ENCODE assay signal across 16 cellular contexts in the genomic region with DNA sequence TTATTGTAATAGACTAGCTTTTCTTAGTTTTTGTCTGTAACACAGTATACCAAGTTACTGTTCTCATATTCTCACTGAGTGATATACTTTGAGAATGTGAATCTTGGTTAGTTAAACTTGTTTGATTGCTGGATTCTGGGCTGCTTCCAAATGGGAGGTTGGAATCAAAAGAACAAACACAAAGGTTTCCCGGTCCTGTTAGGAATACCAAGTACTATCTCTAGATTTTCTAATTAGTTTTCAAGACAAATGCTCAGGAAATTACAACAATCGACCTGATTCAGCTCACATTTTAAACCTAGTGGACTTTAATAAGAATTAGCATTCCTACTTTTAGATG.
DNase-seq lines count a peak whose midpoint lies in the region; TF ChIP-seq lines count a peak whose summit lies in the region.
"Had no signal": no experiment of that assay in that cellular context is flagged by ENCODE, and none has a peak within 500 bp of the region (broad histone marks: within the 10 kb centered on the region; RNA-seq: fewer than 3 reads in every experiment).

No MANE protein-coding gene starts in this region.

- H3K36me3 Mint-ChIP-seq in brain, result peaks cover 5% of the 10 kb centered on the region
- H3K36me3 Mint-ChIP-seq: activated naive CD4-positive, alpha-beta T cell treated with anti-CD3 and anti-CD28 coated beads, Interleukin-2, amount 10 ng/mL, durations not matched to agents 7 days and 5 days; memory B cell had no signal

- peak overlapping the region; percentile 9 for H2AFZ ChIP-seq in smooth muscle cell (ENCODE audit: low read depth)

- H3K4me3 ChIP-seq in smooth muscle cell, result no peak overlapping the region

- no peaks in the 10 kb centered on the region for H3K36me3 ChIP-seq in smooth muscle cell (ENCODE audit: low read depth)

- no peaks in the 10 kb centered on the region for H4K20me1 ChIP-seq in smooth muscle cell (ENCODE audit: low read depth)

- H3F3A ChIP-seq in smooth muscle cell (ENCODE audit: low read depth), result peaks cover 17% of the 10 kb centered on the region

- H3K27me3 Mint-ChIP-seq in brain, result peaks cover 7% of the 10 kb centered on the region
- H3K27me3 Mint-ChIP-seq: activated naive CD4-positive, alpha-beta T cell treated with anti-CD3 and anti-CD28 coated beads, Interleukin-2, amount 10 ng/mL, durations not matched to agents 7 days and 5 days; B cell; memory B cell had no signal

- no peaks in the 10 kb centered on the region for H3K9me3 ChIP-seq in smooth muscle cell (replicated peaks; ENCODE audit: low read depth)

- peaks cover 66% of the 10 kb centered on the region for H3K4me1 Mint-ChIP-seq in brain
- H3K4me1 Mint-ChIP-seq: activated naive CD4-positive, alpha-beta T cell treated with anti-CD3 and anti-CD28 coated beads, Interleukin-2, amount 10 ng/mL, durations not matched to agents 7 days and 5 days; B cell; memory B cell had no signal

- peak overlapping the region; percentile 85 to 96 (median 95) for H3K27ac Mint-ChIP-seq in brain
- H3K27ac Mint-ChIP-seq: activated naive CD4-positive, alpha-beta T cell treated with anti-CD3 and anti-CD28 coated beads, Interleukin-2, amount 10 ng/mL, durations not matched to agents 7 days and 5 days; B cell; memory B cell had no signal

- peak; percentile 17 for DNase-seq in M059J (ENCODE audit: low read depth)
- DNase-seq in medulla oblongata (ENCODE audit: extremely low spot score), result peak; percentile 44
- DNase-seq in smooth muscle cell (lab: John Stamatoyannopoulos, UW; ENCODE audit: unreplicated experiment), result no peak
- no peak for DNase-seq in SIG-M5 treated with dmso at 0.1 percent for 504 hours (lab: John Stamatoyannopoulos, UW; ENCODE audit: unreplicated experiment)
- no peak for DNase-seq in NCI-H2227 treated with DMSO at 0.1 percent for 48 hours (lab: John Stamatoyannopoulos, UW)
- DNase-seq in GM10266 (ENCODE audit: extremely low spot score), result no peak
- DNase-seq: activated CD4-positive, alpha-beta T cell treated with anti-CD3 and anti-CD28 coated beads, Interleukin-2, amount 50 U/mL, for 1 hour; activated naive CD4-positive, alpha-beta T cell treated with anti-CD3 and anti-CD28 coated beads, Interleukin-2, amount 10 ng/mL, durations not matched to agents 7 days and 5 days; dermis blood vessel endothelial cell; NCI-H2081 treated with DMSO at 0.1 percent for 48 hours; NCI-H69; SW 1271 had no signal

- H3K4me3 Mint-ChIP-seq in brain, result peak overlapping the region in 1 of 5 experiments; percentile 72
- H3K4me3 Mint-ChIP-seq: activated naive CD4-positive, alpha-beta T cell treated with anti-CD3 and anti-CD28 coated beads, Interleukin-2, amount 10 ng/mL, durations not matched to agents 7 days and 5 days; B cell; memory B cell had no signal

- H3K9me3 Mint-ChIP-seq in brain, result peaks cover 0 to 11% (median 5%) of the 10 kb centered on the region in 5 experiments
- H3K9me3 Mint-ChIP-seq: memory B cell had no signal

- H3K27me3 ChIP-seq in smooth muscle cell (ENCODE audit: low read depth), result no peaks in the 10 kb centered on the region

- H3K9ac ChIP-seq in smooth muscle cell (ENCODE audit: low read depth), result no peak overlapping the region

- no peak for TF ChIP-seq CTCF in brain (conservative IDR thresholded peaks at IDR 0.05)
- no peak for TF ChIP-seq CTCF in smooth muscle cell (IDR thresholded peaks at IDR 0.05; ENCODE audit: borderline replicate concordance, insufficient read depth, poor library complexity, severe bottlenecking)
- TF ChIP-seq CTCF in GM10266 (IDR thresholded peaks at IDR 0.05; ENCODE audit: control insufficient read depth, insufficient read depth, low read depth, missing control alignments), result no peak

- peak overlapping the region; percentile 55 for H3K27ac ChIP-seq in smooth muscle cell (ENCODE audit: low read depth)
- H3K27ac ChIP-seq: HL-60 had no signal

- H3K4me2 ChIP-seq in smooth muscle cell, result peak overlapping the region; percentile 20

- no peaks in the 10 kb centered on the region for H3K79me2 ChIP-seq in smooth muscle cell (ENCODE audit: low read depth)

- H3K4me1 ChIP-seq in smooth muscle cell (ENCODE audit: low read depth), result peaks cover 42% of the 10 kb centered on the region

- 88% methylated on average over 2 of the region's 2 CpGs for WGBS in smooth muscle cell (ENCODE audit: low lambda C conversion rate)

Comparison
In these comparisons a context has a peak if more than half of its experiments do, and no peak if none do; other contexts are left out.
1. DNase-seq: peak in M059J (single experiment) and medulla oblongata (single experiment); none in smooth muscle cell (single experiment), SIG-M5 treated with dmso at 0.1 percent for 504 hours (single experiment), NCI-H2227 treated with DMSO at 0.1 percent for 48 hours (single experiment) and GM10266 (single experiment).